18 cellular contexts compared by ENCODE assay signal in genomic region chr13:74452176-74452575, GRCh38.
"Had no signal": no experiment of that assay in that cellular context is flagged by ENCODE, and none has a peak within 500 bp of the region (broad histone marks: within the 10 kb centered on the region; RNA-seq: fewer than 3 reads in every experiment).

No MANE protein-coding gene starts in this region.

- FAIRE-seq: colon had no signal

- H3K36me3 ChIP-seq: gastroesophageal sphincter, heart right ventricle, lower lobe of right lung, ovary, right lobe of liver, spleen, upper lobe of left lung had no signal

- H3K4me3 Mint-ChIP-seq: activated CD8-positive, alpha-beta T cell treated with anti-CD3 and anti-CD28 coated beads for 36 hours; activated T-cell treated with anti-CD3 and anti-CD28 coated beads, Interleukin-2, amount 50 U/mL, for 4 hours; brain; neural crest cell; stimulated activated naive CD8-positive, alpha-beta T cell treated with anti-CD3 and anti-CD28 coated beads, Interleukin-15, Interleukin-2, amounts not matched to agents 100 ng/mL and 50 ng/mL, for 24 hours had no signal

- H3K36me3 Mint-ChIP-seq: activated naive CD4-positive, alpha-beta T cell treated with anti-CD3 and anti-CD28 coated beads, Interleukin-2, amount 50 U/mL, for 72 hours had no signal

- H3K27me3 ChIP-seq: gastroesophageal sphincter, heart right ventricle, ovary, right lobe of liver, upper lobe of left lung had no signal

- H3K4me1 ChIP-seq: gastroesophageal sphincter, lower lobe of right lung, right lobe of liver, upper lobe of left lung had no signal

- H3K9me3 ChIP-seq: gastroesophageal sphincter, lower lobe of right lung, ovary, right lobe of liver, spleen, upper lobe of left lung had no signal

- H3K27ac ChIP-seq: gastroesophageal sphincter, lower lobe of right lung, ovary, right lobe of liver, upper lobe of left lung had no signal

- H3K27ac Mint-ChIP-seq: activated CD8-positive, alpha-beta T cell treated with anti-CD3 and anti-CD28 coated beads for 36 hours; activated naive CD4-positive, alpha-beta T cell treated with anti-CD3 and anti-CD28 coated beads, Interleukin-2, amount 50 U/mL, for 72 hours; stimulated activated naive CD8-positive, alpha-beta T cell treated with anti-CD3 and anti-CD28 coated beads, Interleukin-15, Interleukin-2, amounts not matched to agents 100 ng/mL and 50 ng/mL, for 24 hours had no signal

- H3K27me3 Mint-ChIP-seq: brain had no signal

- H3K4me3 ChIP-seq: gastroesophageal sphincter, heart right ventricle, lower lobe of right lung, ovary, right lobe of liver, spleen, upper lobe of left lung had no signal

- DNase-seq: activated CD4-positive, alpha-beta T cell treated with anti-CD3 and anti-CD28 coated beads for 4 hours; activated CD8-positive, alpha-beta T cell treated with anti-CD3 and anti-CD28 coated beads for 36 hours; activated effector memory CD4-positive, alpha-beta T cell treated with Interleukin-2 at 50 U/mL for 16 hours; activated T-cell treated with anti-CD3 and anti-CD28 coated beads, Interleukin-2, amount 50 U/mL, for 4 hours; heart right ventricle; left colon; lower lobe of right lung; midbrain; ovary; right lobe of liver; spleen; upper lobe of left lung had no signal
